Comparison of ENCODE assay signal across 30 cellular contexts in genomic region chr19:17977488-17977887, GRCh38. TPM values are rescaled to one million over a fixed set of nuclear protein-coding genes. Genes with fewer than 3 reads are reported as not detected.
"Had no signal": no experiment of that assay in that cellular context is flagged by ENCODE, and none has a peak within 500 bp of the region (broad histone marks: within the 10 kb centered on the region; RNA-seq: fewer than 3 reads in every experiment).

No MANE protein-coding gene starts in this region.

- H3K4me1 ChIP-seq: gastrocnemius medialis, lower lobe of right lung, psoas muscle, sigmoid colon, testis, tibial artery, upper lobe of left lung had no signal

- H3K9me3 Mint-ChIP-seq: memory B cell; naive B cell; natural killer cell treated with Interleukin-12 subunit alpha and Interleukin-12 subunit beta and Interleukin-15 and Interleukin-18, amount 100 ng/mL, for 72 hours; stimulated activated memory B cell treated with anti-CD40 and anti-IgM and Interleukin-4, amounts not matched to agents 10 μg/mL and 1 μg/mL and 100 μg/mL, for 72 hours had no signal

- DNase-seq: cortex of kidney; dorsolateral prefrontal cortex; effector CD4-positive, alpha-beta T cell; foreskin fibroblast; gastrocnemius medialis; head of caudate nucleus; left ventricle myocardium superior; lower lobe of right lung; mucosa of descending colon; naive B cell; nucleus accumbens; ovary; posterior cingulate gyrus; psoas muscle; right cardiac atrium; sigmoid colon; stimulated activated CD4-positive, alpha-beta T cell treated with anti-CD3 and anti-CD28 coated beads, Interleukin-2, amount 100 ng/mL, for 24 hours; stimulated activated CD4-positive, alpha-beta T cell treated with anti-CD3 and anti-CD28 coated beads, Interleukin-4, amount 100 ng/mL, for 24 hours; stimulated activated naive CD8-positive, alpha-beta T cell treated with anti-CD3 and anti-CD28 coated beads, Interleukin-15, Interleukin-2, amounts not matched to agents 100 U/mL and 50 U/mL, for 24 hours; substantia nigra; testis; tibial artery; upper lobe of left lung had no signal

- H3K4me3 Mint-ChIP-seq: memory B cell; natural killer cell treated with Interleukin-12 subunit alpha and Interleukin-12 subunit beta and Interleukin-15 and Interleukin-18, amount 100 ng/mL, for 72 hours; stimulated activated memory B cell treated with anti-CD40 and anti-IgM and Interleukin-4, amounts not matched to agents 10 μg/mL and 1 μg/mL and 100 μg/mL, for 72 hours had no signal

- ATAC-seq: esophagus mucosa; gastrocnemius medialis; left ventricle myocardium superior; lower lobe of right lung; mucosa of descending colon; natural killer cell treated with Interleukin-12 subunit alpha and Interleukin-12 subunit beta and Interleukin-15 and Interleukin-18, amount 100 ng/mL, for 72 hours; psoas muscle; right cardiac atrium; stimulated activated memory B cell treated with anti-CD40 and anti-IgM and Interleukin-4, amounts not matched to agents 10 μg/mL and 1 μg/mL and 100 μg/mL, for 72 hours; stimulated activated naive CD8-positive, alpha-beta T cell treated with anti-CD3 and anti-CD28 coated beads, Interleukin-15, Interleukin-2, amounts not matched to agents 100 U/mL and 50 U/mL, for 24 hours had no signal

- FAIRE-seq: keratinocyte, urothelium cell line had no signal

- H3K36me3 ChIP-seq: gastrocnemius medialis, lower lobe of right lung, ovary, sigmoid colon, tibial artery, upper lobe of left lung had no signal

- H3K36me3 Mint-ChIP-seq: memory B cell; naive B cell; natural killer cell treated with Interleukin-12 subunit alpha and Interleukin-12 subunit beta and Interleukin-15 and Interleukin-18, amount 100 ng/mL, for 72 hours; stimulated activated memory B cell treated with anti-CD40 and anti-IgM and Interleukin-4, amounts not matched to agents 10 μg/mL and 1 μg/mL and 100 μg/mL, for 72 hours had no signal

- H3K27ac Mint-ChIP-seq: memory B cell; natural killer cell treated with Interleukin-12 subunit alpha and Interleukin-12 subunit beta and Interleukin-15 and Interleukin-18, amount 100 ng/mL, for 72 hours; stimulated activated memory B cell treated with anti-CD40 and anti-IgM and Interleukin-4, amounts not matched to agents 10 μg/mL and 1 μg/mL and 100 μg/mL, for 72 hours had no signal

- H3K9me3 ChIP-seq: gastrocnemius medialis, lower lobe of right lung, mucosa of descending colon, ovary, psoas muscle, sigmoid colon, testis, tibial artery, upper lobe of left lung had no signal

- H3K27me3 ChIP-seq: dorsolateral prefrontal cortex, ovary, testis, upper lobe of left lung had no signal

- H3K27ac ChIP-seq: dorsolateral prefrontal cortex, epithelial cell of prostate, gastrocnemius medialis, lower lobe of right lung, ovary, psoas muscle, sigmoid colon, testis, tibial artery, upper lobe of left lung had no signal

- H3K27me3 Mint-ChIP-seq: naive B cell had no signal

- H3K4me3 ChIP-seq: dorsolateral prefrontal cortex, gastrocnemius medialis, lower lobe of right lung, mucosa of descending colon, ovary, psoas muscle, sigmoid colon, testis, tibial artery, upper lobe of left lung had no signal

RNA-seq across cellular contexts. Expression of gene KCNN1, which starts 10.6 kb away (rescaled TPM):
- total RNA-seq: esophagus mucosa, gastrocnemius medialis, left ventricle myocardium superior, lower lobe of right lung, psoas muscle had no signal
- polyA plus RNA-seq: keratinocyte had no signal
